ENCODE assay signal across 8 cellular contexts in the genomic region with DNA sequence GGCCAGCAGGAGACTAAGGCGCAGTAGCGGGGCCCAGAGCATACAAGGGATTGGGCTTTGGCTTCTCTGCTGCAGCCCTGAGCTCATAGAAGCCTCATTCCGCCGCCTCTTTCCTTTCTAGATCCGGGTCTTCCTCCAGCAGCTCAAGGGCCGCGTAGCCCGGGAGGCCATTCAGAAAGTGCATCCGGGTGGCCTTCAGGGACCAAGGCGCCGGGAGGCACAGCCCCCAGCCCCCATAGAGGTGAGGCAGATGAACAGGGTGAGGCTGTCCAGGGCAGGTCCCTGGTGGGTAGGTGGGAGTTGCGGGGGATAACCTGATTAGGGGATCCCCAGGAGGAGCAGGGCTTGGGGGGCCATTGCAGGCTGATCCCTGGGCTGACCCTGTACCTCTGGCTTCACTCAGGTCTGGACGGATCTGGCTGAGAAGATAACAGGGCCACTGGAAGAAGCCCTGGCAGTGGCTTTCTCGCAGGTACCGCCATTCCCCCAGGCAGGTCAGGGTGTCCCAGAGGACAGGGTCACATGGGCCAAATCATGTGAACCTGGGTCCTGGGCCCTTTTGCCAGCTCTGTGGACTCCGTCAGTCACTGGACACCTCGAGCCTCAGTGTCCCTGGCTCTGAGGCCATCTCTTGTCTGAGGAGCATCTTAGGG. TPM values are rescaled to one million over a fixed set of nuclear protein-coding genes. Genes with fewer than 3 reads are reported as not detected.
DNase-seq lines count a peak whose midpoint lies in the region; ATAC-seq and TF ChIP-seq lines count a peak whose summit lies in the region.

No MANE protein-coding gene starts in this region.

- 43 to 47% methylated on average over 17 of the region's 17 CpGs for WGBS in lower leg skin, 2 donors

- intact Hi-C loops in A673 (cut with micrococcal nuclease; ENCODE audit: unreplicated experiment), result loop anchor here (5.0 kb wide), 1 partner anchor 49 kb away; a partner anchor contains a TSS
- intact Hi-C loops in lower leg skin (cut with DNase I; ENCODE audit: low total_unique reads), result no loop called here

- peak overlapping the region; percentile 1 for H3K9ac ChIP-seq in HUES6 (ENCODE audit: low read length)
- H3K9ac ChIP-seq in mucosa of stomach (ENCODE audit: low read length), result peak overlapping the region; percentile 59

- BruUV-seq in A673 (replicated peaks; lab: Mats Ljungman, UMichigan), result no TSS peak

- H3K4me3 ChIP-seq in A673 (ENCODE audit: low read depth, low read length, poor library complexity, severe bottlenecking) (peak overlapping the region; percentile 43), HUES6 (ENCODE audit: low read depth, low read length) (peak overlapping the region; percentile 61), brain microvascular endothelial cell (ENCODE audit: low read depth, low read length) (peak overlapping the region; percentile 57), mucosa of stomach (ENCODE audit: low read length) (peak overlapping the region; percentile 6), lower leg skin (ENCODE audit: low read depth, poor library complexity, severe bottlenecking) (no peak overlapping the region)

- no peak for TF ChIP-seq POLR2A in lower leg skin (IDR thresholded peaks at IDR 0.05)

- DNase-seq in A673 (ENCODE audit: low spot score) (no peak), brain microvascular endothelial cell (no peak), lower leg skin (ENCODE audit: low spot score in 2 of 2) (no peak), NCI-H2171 treated with DMSO at 0.1 percent for 48 hours (lab: John Stamatoyannopoulos, UW) (no peak), mesenteric fat pad (ENCODE audit: low spot score) (no peak)

- H3K36me3 ChIP-seq in A673 (ENCODE audit: insufficient read depth, low read length, poor library complexity, severe bottlenecking) (peaks cover 15% of the 10 kb centered on the region), HUES6 (ENCODE audit: control insufficient read depth, insufficient read depth, low read length) (peaks cover 5% of the 10 kb centered on the region), brain microvascular endothelial cell (replicated peaks) (peaks cover 10% of the 10 kb centered on the region), mucosa of stomach (ENCODE audit: control insufficient read depth, insufficient read depth, low read length) (no peaks in the 10 kb centered on the region)

- H3K4me1 ChIP-seq in A673 (ENCODE audit: insufficient read depth, low read length, poor library complexity, severe bottlenecking) (peaks cover 54% of the 10 kb centered on the region), HUES6 (ENCODE audit: control insufficient read depth, insufficient read depth, low read length) (peaks cover 19% of the 10 kb centered on the region; the same call in 1 of the 2 replicates), mucosa of stomach (ENCODE audit: control insufficient read depth, insufficient read depth, low read length) (peaks cover 36% of the 10 kb centered on the region)

- in situ Hi-C loops in brain microvascular endothelial cell (cut with HindIII; ENCODE audit: low pct_ligation_motif_present, low sequenced_read_pairs), result no loop called here

- H3K27me3 ChIP-seq in A673 (replicated peaks; ENCODE audit: insufficient read depth, low read depth, low read length, poor library complexity) (peaks cover 6% of the 10 kb centered on the region), HUES6 (ENCODE audit: control insufficient read depth, insufficient read depth, low read length) (peaks cover 27% of the 10 kb centered on the region), brain microvascular endothelial cell (replicated peaks) (peaks cover 8% of the 10 kb centered on the region), mucosa of stomach (ENCODE audit: control insufficient read depth, insufficient read depth, low read length) (peaks cover 33% of the 10 kb centered on the region)

- peak overlapping the region; percentile 55 for H3K27ac ChIP-seq in A673 (ENCODE audit: low read depth, low read length, poor library complexity, severe bottlenecking)
- no peak overlapping the region for H3K27ac ChIP-seq in HUES6 (ENCODE audit: low read depth, low read length)
- peak overlapping the region; percentile 54 for H3K27ac ChIP-seq in brain microvascular endothelial cell

- H3K9me3 ChIP-seq in A673 (ENCODE audit: low read depth, low read length, poor library complexity, severe bottlenecking), result no peaks in the 10 kb centered on the region
- no peaks in the 10 kb centered on the region for H3K9me3 ChIP-seq in HUES6 (ENCODE audit: control insufficient read depth, insufficient read depth, low read depth, low read length)
- no peaks in the 10 kb centered on the region for H3K9me3 ChIP-seq in mucosa of stomach (ENCODE audit: control insufficient read depth, low read length)

- ATAC-seq in GM19463 (IDR thresholded peaks at IDR 0.05; ENCODE audit: unreplicated experiment), result no peak

- CTCF ChIA-PET in A673 (lab: Charles Lee), result interaction anchor here (0.7 to 2.5 kb wide), 5 partner anchors 18 to 353 kb away, joined by 3 to 11 read pairs (median 5); a partner anchor contains a TSS

- no peak for TF ChIP-seq CTCF in A673 (conservative IDR thresholded peaks at IDR 0.05; ENCODE audit: low read depth, low read length)
- TF ChIP-seq CTCF in brain microvascular endothelial cell (IDR thresholded peaks at IDR 0.05; ENCODE audit: low read depth, low read length, missing control alignments), result no peak
- TF ChIP-seq CTCF in lower leg skin (IDR thresholded peaks at IDR 0.05), result no peak

- POLR2A ChIA-PET in A673 (lab: Charles Lee; ENCODE audit: low non-redundant PET), result no interaction called here

RNA-seq across cellular contexts. Expression of a gene that starts 1.3 kb away (rescaled TPM):
- total RNA-seq in A673 (2021), result 30.2 and 34.4 TPM in 2 replicates
- 10 to 100 TPM; 15.7 to 26.4 (median 24.6) TPM for total RNA-seq in lower leg skin
- 17.8 TPM for total RNA-seq in mesenteric fat pad

RNA-seq across cellular contexts. Expression of a gene that starts 4.5 kb away (rescaled TPM):
- 71.7 and 85.5 TPM in 2 replicates for total RNA-seq in A673 (2021)
- 1 to 10 TPM; 4.0 to 4.8 (median 4.0) TPM for total RNA-seq in lower leg skin
- 0.96 TPM for total RNA-seq in mesenteric fat pad

RNA-seq across cellular contexts. Expression of a gene that starts 6.8 kb away (rescaled TPM):
- total RNA-seq in A673 (2021) (1.4 and 1.6 TPM in 2 replicates), lower leg skin (1 to 10 TPM in 3 of 4 donors, not detected in 1; 1.5 to 3.7 (median 2.1) TPM), mesenteric fat pad (not detected)

RNA-seq across cellular contexts. Expression of a gene that starts 17.8 kb away (rescaled TPM):
- 46.1 and 46.7 TPM in 2 replicates for total RNA-seq in A673 (2021)
- 10 to 100 TPM; 23.1 to 47.8 (median 30.9) TPM for total RNA-seq in lower leg skin
- total RNA-seq in mesenteric fat pad, result 26.7 TPM

RNA-seq across cellular contexts. Expression of a gene that starts 22.0 kb away (rescaled TPM):
- total RNA-seq in A673 (2021), result 153 and 169 TPM in 2 replicates
- total RNA-seq in lower leg skin, result 100 to 1,000 TPM in 1 of 4 donors, 10 to 100 TPM in 3; 36.8 to 119 (median 51.7) TPM
- 48.9 TPM for total RNA-seq in mesenteric fat pad

Comparison
In these comparisons a context has a peak if more than half of its experiments do, and no peak if none do; other contexts are left out.
1. RNA of a gene that starts 4.5 kb away (total RNA-seq): 71.7 to 85.5 TPM in A673; 4.0 to 4.8 TPM in lower leg skin and 0.96 TPM in mesenteric fat pad (single experiment); every median in the first group is over 10 times any median in the second.